Comparison of ENCODE assay signal across 3 cellular contexts in the genomic region with DNA sequence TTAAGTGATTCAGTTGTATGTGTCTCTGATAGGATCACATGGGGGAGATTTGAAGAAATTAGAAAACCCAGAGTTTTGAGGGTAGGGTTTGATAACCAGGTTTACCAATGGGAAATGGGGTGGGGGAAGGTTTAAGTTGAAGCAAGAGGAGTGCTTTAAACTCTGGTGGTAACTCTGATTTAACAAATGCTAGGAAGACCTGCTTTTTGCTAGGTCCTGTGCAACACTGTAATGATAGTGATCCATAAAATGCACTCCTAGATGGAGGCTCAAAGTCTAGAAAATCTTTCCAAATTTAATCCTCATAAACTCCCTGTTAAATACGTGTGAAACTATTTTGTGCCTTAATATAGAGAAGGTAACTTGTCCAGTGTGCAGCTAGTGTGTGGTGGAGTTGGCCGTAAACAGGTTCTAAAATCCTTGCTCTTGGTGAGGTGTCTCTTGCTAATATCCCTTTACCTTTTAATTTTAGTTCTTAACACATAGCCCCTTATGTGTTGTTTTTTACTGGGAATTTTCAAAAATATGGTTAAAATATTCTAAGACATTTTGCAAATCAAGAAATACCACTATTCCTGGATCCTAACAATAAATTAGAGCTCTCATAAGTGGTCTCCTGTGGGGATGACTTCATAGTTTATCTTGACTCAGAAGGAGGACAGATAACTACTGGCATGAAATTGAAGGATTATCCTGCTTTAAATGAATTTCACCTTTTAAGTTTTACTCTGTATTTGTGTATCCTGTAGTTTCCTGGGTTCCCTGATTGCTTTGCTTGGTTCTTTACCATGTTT.
A peak's percentile ranks its signal among the peaks of the same experiment; 100 is the strongest.
TF ChIP-seq lines count a peak whose summit lies in the region.

No MANE protein-coding gene starts in this region.

TF ChIP-seq in SK-N-SH, 30 proteins besides CTCF, POLR2A, EP300 and RAD21 (continues in another document):
- no peak for TF ChIP-seq RFX5 (IDR thresholded peaks at IDR 0.05; ENCODE audit: low read length)
- no peak for TF ChIP-seq CHD2 (IDR thresholded peaks at IDR 0.05; ENCODE audit: low read length, partially characterized antibody)
- TF ChIP-seq, protein P1, sequence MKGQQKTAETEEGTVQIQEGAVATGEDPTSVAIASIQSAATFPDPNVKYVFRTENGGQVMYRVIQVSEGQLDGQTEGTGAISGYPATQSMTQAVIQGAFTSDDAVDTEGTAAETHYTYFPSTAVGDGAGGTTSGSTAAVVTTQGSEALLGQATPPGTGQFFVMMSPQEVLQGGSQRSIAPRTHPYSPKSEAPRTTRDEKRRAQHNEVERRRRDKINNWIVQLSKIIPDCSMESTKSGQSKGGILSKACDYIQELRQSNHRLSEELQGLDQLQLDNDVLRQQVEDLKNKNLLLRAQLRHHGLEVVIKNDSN (IDR thresholded peaks at IDR 0.05; ENCODE audit: borderline replicate concordance, low read depth): no peak
- TF ChIP-seq FOXM1 (IDR thresholded peaks at IDR 0.05; ENCODE audit: low read depth): no peak
- TF ChIP-seq FOXJ3 (CRISPR knock-in tag; IDR thresholded peaks at IDR 0.05): no peak
- no peak for TF ChIP-seq GATA2 (CRISPR knock-in tag; IDR thresholded peaks at IDR 0.05)
- TF ChIP-seq JUND (IDR thresholded peaks at IDR 0.05): no peak
- no peak for TF ChIP-seq TEAD4 (IDR thresholded peaks at IDR 0.05; ENCODE audit: borderline replicate concordance, insufficient read depth)
- TF ChIP-seq MXI1 (IDR thresholded peaks at IDR 0.05; ENCODE audit: low read depth, low read length): no peak
- TF ChIP-seq, protein P2, sequence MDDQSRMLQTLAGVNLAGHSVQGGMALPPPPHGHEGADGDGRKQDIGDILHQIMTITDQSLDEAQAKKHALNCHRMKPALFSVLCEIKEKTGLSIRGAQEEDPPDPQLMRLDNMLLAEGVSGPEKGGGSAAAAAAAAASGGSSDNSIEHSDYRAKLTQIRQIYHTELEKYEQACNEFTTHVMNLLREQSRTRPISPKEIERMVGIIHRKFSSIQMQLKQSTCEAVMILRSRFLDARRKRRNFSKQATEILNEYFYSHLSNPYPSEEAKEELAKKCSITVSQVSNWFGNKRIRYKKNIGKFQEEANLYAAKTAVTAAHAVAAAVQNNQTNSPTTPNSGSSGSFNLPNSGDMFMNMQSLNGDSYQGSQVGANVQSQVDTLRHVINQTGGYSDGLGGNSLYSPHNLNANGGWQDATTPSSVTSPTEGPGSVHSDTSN (IDR thresholded peaks at IDR 0.05): no peak
- no peak for TF ChIP-seq ELF1 (IDR thresholded peaks at IDR 0.05)
- TF ChIP-seq TAF1 (IDR thresholded peaks at IDR 0.05; ENCODE audit: borderline replicate concordance, low read depth, low read length): no peak
- no peak for TF ChIP-seq TCF12 (IDR thresholded peaks at IDR 0.05)
- TF ChIP-seq, protein P3, sequence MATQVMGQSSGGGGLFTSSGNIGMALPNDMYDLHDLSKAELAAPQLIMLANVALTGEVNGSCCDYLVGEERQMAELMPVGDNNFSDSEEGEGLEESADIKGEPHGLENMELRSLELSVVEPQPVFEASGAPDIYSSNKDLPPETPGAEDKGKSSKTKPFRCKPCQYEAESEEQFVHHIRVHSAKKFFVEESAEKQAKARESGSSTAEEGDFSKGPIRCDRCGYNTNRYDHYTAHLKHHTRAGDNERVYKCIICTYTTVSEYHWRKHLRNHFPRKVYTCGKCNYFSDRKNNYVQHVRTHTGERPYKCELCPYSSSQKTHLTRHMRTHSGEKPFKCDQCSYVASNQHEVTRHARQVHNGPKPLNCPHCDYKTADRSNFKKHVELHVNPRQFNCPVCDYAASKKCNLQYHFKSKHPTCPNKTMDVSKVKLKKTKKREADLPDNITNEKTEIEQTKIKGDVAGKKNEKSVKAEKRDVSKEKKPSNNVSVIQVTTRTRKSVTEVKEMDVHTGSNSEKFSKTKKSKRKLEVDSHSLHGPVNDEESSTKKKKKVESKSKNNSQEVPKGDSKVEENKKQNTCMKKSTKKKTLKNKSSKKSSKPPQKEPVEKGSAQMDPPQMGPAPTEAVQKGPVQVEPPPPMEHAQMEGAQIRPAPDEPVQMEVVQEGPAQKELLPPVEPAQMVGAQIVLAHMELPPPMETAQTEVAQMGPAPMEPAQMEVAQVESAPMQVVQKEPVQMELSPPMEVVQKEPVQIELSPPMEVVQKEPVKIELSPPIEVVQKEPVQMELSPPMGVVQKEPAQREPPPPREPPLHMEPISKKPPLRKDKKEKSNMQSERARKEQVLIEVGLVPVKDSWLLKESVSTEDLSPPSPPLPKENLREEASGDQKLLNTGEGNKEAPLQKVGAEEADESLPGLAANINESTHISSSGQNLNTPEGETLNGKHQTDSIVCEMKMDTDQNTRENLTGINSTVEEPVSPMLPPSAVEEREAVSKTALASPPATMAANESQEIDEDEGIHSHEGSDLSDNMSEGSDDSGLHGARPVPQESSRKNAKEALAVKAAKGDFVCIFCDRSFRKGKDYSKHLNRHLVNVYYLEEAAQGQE (IDR thresholded peaks at IDR 0.05; ENCODE audit: low read depth, low read length): no peak
- no peak for TF ChIP-seq YY1 (IDR thresholded peaks at IDR 0.05; ENCODE audit: low read depth)
- TF ChIP-seq EZH2phosphoT487 (IDR thresholded peaks at IDR 0.05; ENCODE audit: borderline replicate concordance, low read depth): no peak
- no peak for TF ChIP-seq POLR2AphosphoS5 (IDR thresholded peaks at IDR 0.05; ENCODE audit: low read depth, low read length)

TF ChIP-seq in SK-N-SH treated with all-trans-retinoic acid at 6 μM for 48 hours, 23 proteins besides CTCF, POLR2A, EP300 and RAD21 (continues in another document):
- no peak for TF ChIP-seq ARNTL (CRISPR knock-in tag; IDR thresholded peaks at IDR 0.05; ENCODE audit: borderline replicate concordance, low read depth)
- TF ChIP-seq, protein P4, sequence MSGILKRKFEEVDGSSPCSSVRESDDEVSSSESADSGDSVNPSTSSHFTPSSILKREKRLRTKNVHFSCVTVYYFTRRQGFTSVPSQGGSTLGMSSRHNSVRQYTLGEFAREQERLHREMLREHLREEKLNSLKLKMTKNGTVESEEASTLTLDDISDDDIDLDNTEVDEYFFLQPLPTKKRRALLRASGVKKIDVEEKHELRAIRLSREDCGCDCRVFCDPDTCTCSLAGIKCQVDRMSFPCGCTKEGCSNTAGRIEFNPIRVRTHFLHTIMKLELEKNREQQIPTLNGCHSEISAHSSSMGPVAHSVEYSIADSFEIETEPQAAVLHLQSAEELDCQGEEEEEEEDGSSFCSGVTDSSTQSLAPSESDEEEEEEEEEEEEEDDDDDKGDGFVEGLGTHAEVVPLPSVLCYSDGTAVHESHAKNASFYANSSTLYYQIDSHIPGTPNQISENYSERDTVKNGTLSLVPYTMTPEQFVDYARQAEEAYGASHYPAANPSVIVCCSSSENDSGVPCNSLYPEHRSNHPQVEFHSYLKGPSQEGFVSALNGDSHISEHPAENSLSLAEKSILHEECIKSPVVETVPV (CRISPR knock-in tag; IDR thresholded peaks at IDR 0.05): no peak
- TF ChIP-seq, protein P5, sequence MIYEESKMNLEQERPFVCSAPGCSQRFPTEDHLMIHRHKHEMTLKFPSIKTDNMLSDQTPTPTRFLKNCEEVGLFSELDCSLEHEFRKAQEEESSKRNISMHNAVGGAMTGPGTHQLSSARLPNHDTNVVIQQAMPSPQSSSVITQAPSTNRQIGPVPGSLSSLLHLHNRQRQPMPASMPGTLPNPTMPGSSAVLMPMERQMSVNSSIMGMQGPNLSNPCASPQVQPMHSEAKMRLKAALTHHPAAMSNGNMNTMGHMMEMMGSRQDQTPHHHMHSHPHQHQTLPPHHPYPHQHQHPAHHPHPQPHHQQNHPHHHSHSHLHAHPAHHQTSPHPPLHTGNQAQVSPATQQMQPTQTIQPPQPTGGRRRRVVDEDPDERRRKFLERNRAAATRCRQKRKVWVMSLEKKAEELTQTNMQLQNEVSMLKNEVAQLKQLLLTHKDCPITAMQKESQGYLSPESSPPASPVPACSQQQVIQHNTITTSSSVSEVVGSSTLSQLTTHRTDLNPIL (CRISPR knock-in tag; IDR thresholded peaks at IDR 0.05; ENCODE audit: low read depth): no peak
- TF ChIP-seq, protein P6, sequence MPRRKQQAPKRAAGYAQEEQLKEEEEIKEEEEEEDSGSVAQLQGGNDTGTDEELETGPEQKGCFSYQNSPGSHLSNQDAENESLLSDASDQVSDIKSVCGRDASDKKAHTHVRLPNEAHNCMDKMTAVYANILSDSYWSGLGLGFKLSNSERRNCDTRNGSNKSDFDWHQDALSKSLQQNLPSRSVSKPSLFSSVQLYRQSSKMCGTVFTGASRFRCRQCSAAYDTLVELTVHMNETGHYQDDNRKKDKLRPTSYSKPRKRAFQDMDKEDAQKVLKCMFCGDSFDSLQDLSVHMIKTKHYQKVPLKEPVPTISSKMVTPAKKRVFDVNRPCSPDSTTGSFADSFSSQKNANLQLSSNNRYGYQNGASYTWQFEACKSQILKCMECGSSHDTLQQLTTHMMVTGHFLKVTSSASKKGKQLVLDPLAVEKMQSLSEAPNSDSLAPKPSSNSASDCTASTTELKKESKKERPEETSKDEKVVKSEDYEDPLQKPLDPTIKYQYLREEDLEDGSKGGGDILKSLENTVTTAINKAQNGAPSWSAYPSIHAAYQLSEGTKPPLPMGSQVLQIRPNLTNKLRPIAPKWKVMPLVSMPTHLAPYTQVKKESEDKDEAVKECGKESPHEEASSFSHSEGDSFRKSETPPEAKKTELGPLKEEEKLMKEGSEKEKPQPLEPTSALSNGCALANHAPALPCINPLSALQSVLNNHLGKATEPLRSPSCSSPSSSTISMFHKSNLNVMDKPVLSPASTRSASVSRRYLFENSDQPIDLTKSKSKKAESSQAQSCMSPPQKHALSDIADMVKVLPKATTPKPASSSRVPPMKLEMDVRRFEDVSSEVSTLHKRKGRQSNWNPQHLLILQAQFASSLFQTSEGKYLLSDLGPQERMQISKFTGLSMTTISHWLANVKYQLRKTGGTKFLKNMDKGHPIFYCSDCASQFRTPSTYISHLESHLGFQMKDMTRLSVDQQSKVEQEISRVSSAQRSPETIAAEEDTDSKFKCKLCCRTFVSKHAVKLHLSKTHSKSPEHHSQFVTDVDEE (CRISPR knock-in tag; IDR thresholded peaks at IDR 0.05): no peak
- TF ChIP-seq TCF4 (CRISPR knock-in tag; IDR thresholded peaks at IDR 0.05; ENCODE audit: borderline replicate concordance): no peak
- no peak for TF ChIP-seq ZNF565 (CRISPR knock-in tag; conservative IDR thresholded peaks at IDR 0.05; ENCODE audit: low read depth)

TF ChIP-seq in K562, 482 proteins besides CTCF, POLR2A, EP300 and RAD21:
- peak; percentile 51; the same call in 1 of the 2 replicates for TF ChIP-seq RBFOX2 (IDR thresholded peaks at IDR 0.05; ENCODE audit: low read depth, low read length)
- TF ChIP-seq TAF15 (IDR thresholded peaks at IDR 0.05; ENCODE audit: low read depth, low read length): no peak
TF ChIP-seq in K562: peak in this region for 1.
